In the genomic region with DNA sequence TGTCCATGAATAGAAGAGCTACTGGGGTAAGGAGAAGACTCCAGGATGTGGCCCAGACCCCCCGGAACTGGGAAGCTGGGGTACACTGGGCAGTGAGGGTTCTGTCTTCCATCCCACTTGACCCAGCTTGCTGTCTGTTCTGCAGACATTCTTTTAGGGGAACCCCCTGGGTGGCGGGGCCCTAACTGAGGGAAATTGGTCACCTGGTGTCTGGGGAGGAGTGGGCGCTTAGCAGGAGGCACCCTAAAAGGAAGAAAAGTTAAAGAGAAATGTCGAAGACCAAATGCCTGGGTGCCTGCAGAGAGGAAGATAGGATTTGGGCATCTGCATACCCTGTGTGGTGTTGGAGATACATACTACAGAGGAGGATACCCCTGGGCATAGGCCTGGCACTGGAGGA, we compare ENCODE assay signal across 9 cellular contexts. TPM values are rescaled to one million over a fixed set of nuclear protein-coding genes. Genes with fewer than 3 reads are reported as not detected.
DNase-seq lines count a peak whose midpoint lies in the region; ATAC-seq, FAIRE-seq and TF ChIP-seq lines count a peak whose summit lies in the region.
"Had no signal": no experiment of that assay in that cellular context is flagged by ENCODE, and none has a peak within 500 bp of the region (broad histone marks: within the 10 kb centered on the region; RNA-seq: fewer than 3 reads in every experiment).

No MANE protein-coding gene starts in this region.

- peak overlapping the region; percentile 78; the same call in 1 of the 2 replicates for H3K9ac ChIP-seq in HepG2 (ENCODE audit: insufficient read depth, low read depth, low read length)

- peaks cover under 1% of the 10 kb centered on the region for H3K27me3 Mint-ChIP-seq in activated T-cell treated with anti-CD3 and anti-CD28 coated beads, Interleukin-2, amount 50 U/mL, for 4 hours (ENCODE audit: low read depth)

- TF ChIP-seq CTCF in ascending aorta (IDR thresholded peaks at IDR 0.05) (no peak), HepG2 (CRISPR knock-in tag; IDR thresholded peaks at IDR 0.05) (no peak)

- H2AFZ ChIP-seq in HepG2 (ENCODE audit: low read length): no peak overlapping the region

- CTCF ChIA-PET in HepG2 (lab: Yijun Ruan, JAX; ENCODE audit: low intra/inter-chr PET ratio, low total read pairs): no interaction called here

- H3K4me1 ChIP-seq in ascending aorta: peaks cover 3% of the 10 kb centered on the region in 2 donors
- peaks cover 12% of the 10 kb centered on the region for H3K4me1 ChIP-seq in HepG2 (ENCODE audit: insufficient read depth, low read length)
- peaks cover 14% of the 10 kb centered on the region for H3K4me1 ChIP-seq in thymus (ENCODE audit: control insufficient read depth, insufficient read depth, low read length)

- no TSS peak for BruUV-seq in HepG2 (replicated peaks; lab: Mats Ljungman, UMichigan)

- ATAC-seq in activated T-cell treated with anti-CD3 and anti-CD28 coated beads, Interleukin-2, amount 50 U/mL, for 4 hours: no peak
- ATAC-seq in HepG2: no peak
- ATAC-seq in GM18520 (IDR thresholded peaks at IDR 0.05; ENCODE audit: unreplicated experiment): no peak

- TF ChIP-seq RAD21 in HepG2 (CRISPR knock-in tag; IDR thresholded peaks at IDR 0.05): no peak

- TF ChIP-seq EP300 in HepG2 (IDR thresholded peaks at IDR 0.05; ENCODE audit: low read depth in 2 of 2, low read length in 2 of 2) (no peak), HepG2 (CRISPR knock-in tag; IDR thresholded peaks at IDR 0.05; ENCODE audit: borderline replicate concordance) (no peak)

- H3K36me3 Mint-ChIP-seq in activated T-cell treated with anti-CD3 and anti-CD28 coated beads, Interleukin-2, amount 50 U/mL, for 4 hours (ENCODE audit: insufficient read depth): peaks cover 12% of the 10 kb centered on the region

- H3K4me3 ChIP-seq in ascending aorta: peak overlapping the region; percentile 73 to 87
- H3K4me3 ChIP-seq in HepG2 (replicated peaks in 1 of 3; ENCODE audit: insufficient read depth in 1 of 3, low read depth in 2 of 3, low read length in 3 of 3): peak overlapping the region; percentile 83 to 95 (median 85)
- H3K4me3 ChIP-seq in thymus (ENCODE audit: low read length): peak overlapping the region; percentile 59

- H3K36me3 ChIP-seq in ascending aorta: peaks cover 8 to 33% of the 10 kb centered on the region in 2 donors
- H3K36me3 ChIP-seq in HepG2 (replicated peaks in 1 of 2; ENCODE audit: control insufficient read depth in 1 of 2, insufficient read depth in 2 of 2, low read length in 2 of 2): peaks cover 0 to 14% of the 10 kb centered on the region in 2 experiments
- H3K36me3 ChIP-seq in thymus (ENCODE audit: control insufficient read depth, insufficient read depth): peaks cover 17% of the 10 kb centered on the region

- peaks cover 11% of the 10 kb centered on the region for H3K4me1 Mint-ChIP-seq in activated T-cell treated with anti-CD3 and anti-CD28 coated beads, Interleukin-2, amount 50 U/mL, for 4 hours (ENCODE audit: low read depth)

- no peak for DNase-seq in activated T-cell treated with anti-CD3 and anti-CD28 coated beads, Interleukin-2, amount 50 U/mL, for 4 hours
- no peak for DNase-seq in activated T-cell treated with anti-CD3 and anti-CD28 coated beads, Interleukin-2, amount 50 U/mL, for 48 hours
- no peak for DNase-seq in ascending aorta (ENCODE audit: low spot score in 2 of 2)
- DNase-seq in HepG2 (ENCODE audit: low spot score): no peak
- DNase-seq in NCI-H1048 (lab: John Stamatoyannopoulos, UW): no peak
- no peak for DNase-seq in NCI-H748 (lab: John Stamatoyannopoulos, UW; ENCODE audit: unreplicated experiment)

- H3K4me2 ChIP-seq in HepG2 (ENCODE audit: low read depth, low read length): peak overlapping the region; percentile 93

- H3K27ac ChIP-seq in ascending aorta (no peak overlapping the region), HepG2 (ENCODE audit: extremely low read length, insufficient read depth, low read length) (peak overlapping the region; percentile 38), thymus (ENCODE audit: low read depth) (no peak overlapping the region)

- intact Hi-C loops in ascending aorta (cut with DNase I): loop anchor here (2.0 kb wide), 1 partner anchor 63 kb away; the partner anchor contains the start of gene ZNHIT1
- intact Hi-C loops in HepG2 (cut with micrococcal nuclease; ENCODE audit: unreplicated experiment): no loop called here

- 59% methylated on average over 4 of the region's 4 CpGs for WGBS in HepG2 (ENCODE audit: low lambda C conversion rate)
- 73% methylated on average over 4 of the region's 4 CpGs for WGBS in thymus

- no peak for FAIRE-seq in HepG2 (lab: Jason Lieb, UNC)

- H3K79me2 ChIP-seq in HepG2 (ENCODE audit: insufficient read depth, low read length): peaks cover 8% of the 10 kb centered on the region

- no peaks in the 10 kb centered on the region for H3K27me3 ChIP-seq in ascending aorta
- H3K27me3 ChIP-seq in HepG2 (ENCODE audit: control insufficient read depth in 1 of 2, insufficient read depth in 2 of 2, low read length in 2 of 2): no peaks in the 10 kb centered on the region
- no peaks in the 10 kb centered on the region for H3K27me3 ChIP-seq in thymus (ENCODE audit: control insufficient read depth, insufficient read depth)

- no peaks in the 10 kb centered on the region for H4K20me1 ChIP-seq in HepG2 (ENCODE audit: insufficient read depth, low read length)

- H3K9me3 Mint-ChIP-seq in activated T-cell treated with anti-CD3 and anti-CD28 coated beads, Interleukin-2, amount 50 U/mL, for 4 hours: no peaks in the 10 kb centered on the region

- no peak for TF ChIP-seq POLR2A in HepG2 (IDR thresholded peaks at IDR 0.05; ENCODE audit: insufficient read depth in 1 of 2, low read depth in 2 of 2, low read length in 2 of 2)

- in situ Hi-C loops in HepG2 (cut with HindIII; ENCODE audit: extremely low pct_ligation_motif_present, low pct_unique_long_range_greater_than_20kb): no loop called here

- H3K9me3 ChIP-seq in ascending aorta (no peaks in the 10 kb centered on the region), HepG2 (ENCODE audit: low read length) (no peaks in the 10 kb centered on the region), thymus (ENCODE audit: control insufficient read depth) (no peaks in the 10 kb centered on the region)

- POLR2A ChIA-PET in HepG2 (lab: Yijun Ruan, JAX): interaction anchor here (1.3 kb wide), 1 partner anchor 33 kb away, joined by 4 read pairs; no protein-coding TSS in a partner anchor

- peak overlapping the region; percentile 81 for H3K4me3 Mint-ChIP-seq in activated T-cell treated with anti-CD3 and anti-CD28 coated beads, Interleukin-2, amount 50 U/mL, for 4 hours

RNA-seq across cellular contexts. Expression of gene AP1S1, which starts 1.0 kb away (rescaled TPM):
- total RNA-seq in activated T-cell treated with anti-CD3 and anti-CD28 coated beads, Interleukin-2, amount 50 U/mL, for 4 hours: 10 to 100 TPM; 27.6 to 32.9 (median 28.3) TPM
- total RNA-seq in ascending aorta (77.4 TPM), HepG2 (2016; rRNA removed; fragmentation: Illumina TruSeq; extraction: Trizol) (57.5 and 77.9 TPM in 2 replicates)
- 12.5 and 16.2 TPM in 2 replicates for total RNA-seq in HepG2 (2016; cell fraction: cytosol; rRNA removed; fragmentation: Illumina TruSeq; extraction: Trizol; ENCODE audit: low read depth)
- total RNA-seq in HepG2 (2016; cell fraction: insoluble cytoplasmic fraction; rRNA removed; fragmentation: Illumina TruSeq; extraction: Trizol): 61.5 and 77.2 TPM in 2 replicates
- total RNA-seq in HepG2 (2016; cell fraction: membrane; rRNA removed; fragmentation: Illumina TruSeq; extraction: Trizol): 27.8 and 28.9 TPM in 2 replicates
- 21.6 and 22.0 TPM in 2 replicates for total RNA-seq in HepG2 (2016; cell fraction: nucleus; rRNA removed; fragmentation: Illumina TruSeq; extraction: Trizol)
- polyA plus RNA-seq in HepG2 (2011; rRNA removed) (65.2 and 68.1 TPM in 2 replicates), thymus (48.5 TPM)
- 72.3 and 73.9 TPM in 2 replicates for polyA plus RNA-seq in HepG2 (2011; cell fraction: cytosol; rRNA removed)
- polyA plus RNA-seq in HepG2 (2011; cell fraction: nucleus; rRNA removed): 36.3 and 39.1 TPM in 2 replicates
- polyA plus RNA-seq in HepG2 (2012): 37.2 and 44.1 TPM in 2 replicates
- 12.3 and 17.5 TPM in 2 replicates for polyA plus RNA-seq in HepG2 (2016; cell fraction: cytosol; fragmentation: Illumina TruSeq; extraction: Trizol; ENCODE audit: low read depth)
- 79.7 and 84.4 TPM in 2 replicates for polyA plus RNA-seq in HepG2 (2016; cell fraction: insoluble cytoplasmic fraction; fragmentation: Illumina TruSeq; extraction: Trizol; ENCODE audit: low read depth)
- polyA plus RNA-seq in HepG2 (2016; cell fraction: membrane; fragmentation: Illumina TruSeq; extraction: Trizol; ENCODE audit: low read depth): 20.4 and 24.4 TPM in 2 replicates
- 37.5 and 48.7 TPM in 2 replicates for polyA plus RNA-seq in HepG2 (2016; cell fraction: nucleus; fragmentation: Illumina TruSeq; extraction: Trizol; ENCODE audit: insufficient read depth, low read depth)
- polyA minus RNA-seq in HepG2 (2011; rRNA and poly(A)+ RNA removed; ENCODE audit: low replicate concordance): 27.0 and 72.1 TPM in 2 replicates
- polyA minus RNA-seq in HepG2 (2011; cell fraction: cytosol; rRNA and poly(A)+ RNA removed): 13.5 and 15.9 TPM in 2 replicates
- polyA minus RNA-seq in HepG2 (2011; cell fraction: nucleus; rRNA and poly(A)+ RNA removed): 6.6 and 8.1 TPM in 2 replicates

RNA-seq across cellular contexts. Expression of gene VGF, which starts 10.1 kb away (rescaled TPM):
- total RNA-seq in activated T-cell treated with anti-CD3 and anti-CD28 coated beads, Interleukin-2, amount 50 U/mL, for 4 hours: not detected
- total RNA-seq in ascending aorta (not detected), HepG2 (2016; rRNA removed; fragmentation: Illumina TruSeq; extraction: Trizol) (0.10 and 0.46 TPM in 2 replicates)
- 0.18 TPM in 1 of 2 replicates, not detected in the other for total RNA-seq in HepG2 (2016; cell fraction: cytosol; rRNA removed; fragmentation: Illumina TruSeq; extraction: Trizol; ENCODE audit: low read depth)
- total RNA-seq in HepG2 (2016; cell fraction: insoluble cytoplasmic fraction; rRNA removed; fragmentation: Illumina TruSeq; extraction: Trizol): 0.52 TPM in 1 of 2 replicates, not detected in the other
- total RNA-seq in HepG2 (2016; cell fraction: membrane; rRNA removed; fragmentation: Illumina TruSeq; extraction: Trizol): 0.10 and 0.15 TPM in 2 replicates
- total RNA-seq in HepG2 (2016; cell fraction: nucleus; rRNA removed; fragmentation: Illumina TruSeq; extraction: Trizol): 0.44 and 0.78 TPM in 2 replicates
- polyA plus RNA-seq in HepG2 (2011; rRNA removed) (0.12 and 0.21 TPM in 2 replicates), thymus (0.52 TPM)
- 0.12 and 0.23 TPM in 2 replicates for polyA plus RNA-seq in HepG2 (2011; cell fraction: cytosol; rRNA removed)
- polyA plus RNA-seq in HepG2 (2011; cell fraction: nucleus; rRNA removed): 0.40 and 0.96 TPM in 2 replicates
- 0.09 and 0.31 TPM in 2 replicates for polyA plus RNA-seq in HepG2 (2012)
- 0.06 and 0.09 TPM in 2 replicates for polyA plus RNA-seq in HepG2 (2016; cell fraction: cytosol; fragmentation: Illumina TruSeq; extraction: Trizol; ENCODE audit: low read depth)
- polyA plus RNA-seq in HepG2 (2016; cell fraction: insoluble cytoplasmic fraction; fragmentation: Illumina TruSeq; extraction: Trizol; ENCODE audit: low read depth): 0.15 and 0.16 TPM in 2 replicates
- 0.08 TPM in 1 of 2 replicates, not detected in the other for polyA plus RNA-seq in HepG2 (2016; cell fraction: membrane; fragmentation: Illumina TruSeq; extraction: Trizol; ENCODE audit: low read depth)
- polyA plus RNA-seq in HepG2 (2016; cell fraction: nucleus; fragmentation: Illumina TruSeq; extraction: Trizol; ENCODE audit: insufficient read depth, low read depth): 0.99 and 1.4 TPM in 2 replicates
- polyA minus RNA-seq in HepG2 (2011; rRNA and poly(A)+ RNA removed; ENCODE audit: low replicate concordance): 0.14 and 0.16 TPM in 2 replicates
- polyA minus RNA-seq in HepG2 (2011; cell fraction: cytosol; rRNA and poly(A)+ RNA removed): 0.69 and 0.88 TPM in 2 replicates
- polyA minus RNA-seq in HepG2 (2011; cell fraction: nucleus; rRNA and poly(A)+ RNA removed): not detected in 2 replicates

RNA-seq across cellular contexts. Expression of gene NAT16, which starts 24.8 kb away (rescaled TPM):
- not detected for total RNA-seq in activated T-cell treated with anti-CD3 and anti-CD28 coated beads, Interleukin-2, amount 50 U/mL, for 4 hours
- not detected for total RNA-seq in ascending aorta
- not detected in 2 replicates for total RNA-seq in HepG2 (2016; rRNA removed; fragmentation: Illumina TruSeq; extraction: Trizol)
- total RNA-seq in HepG2 (2016; cell fraction: cytosol; rRNA removed; fragmentation: Illumina TruSeq; extraction: Trizol; ENCODE audit: low read depth): not detected in 2 replicates
- not detected in 2 replicates for total RNA-seq in HepG2 (2016; cell fraction: insoluble cytoplasmic fraction; rRNA removed; fragmentation: Illumina TruSeq; extraction: Trizol)
- not detected in 2 replicates for total RNA-seq in HepG2 (2016; cell fraction: membrane; rRNA removed; fragmentation: Illumina TruSeq; extraction: Trizol)
- not detected in 2 replicates for total RNA-seq in HepG2 (2016; cell fraction: nucleus; rRNA removed; fragmentation: Illumina TruSeq; extraction: Trizol)
- polyA plus RNA-seq in HepG2 (2011; rRNA removed): 0.04 TPM in 1 of 2 replicates, not detected in the other
- polyA plus RNA-seq in HepG2 (2011; cell fraction: cytosol; rRNA removed): 0.04 and 0.05 TPM in 2 replicates
- 0.24 and 0.34 TPM in 2 replicates for polyA plus RNA-seq in HepG2 (2011; cell fraction: nucleus; rRNA removed)
- polyA plus RNA-seq in HepG2 (2012): 0.12 TPM in 1 of 2 replicates, not detected in the other
- not detected in 2 replicates for polyA plus RNA-seq in HepG2 (2016; cell fraction: cytosol; fragmentation: Illumina TruSeq; extraction: Trizol; ENCODE audit: low read depth)
- polyA plus RNA-seq in HepG2 (2016; cell fraction: insoluble cytoplasmic fraction; fragmentation: Illumina TruSeq; extraction: Trizol; ENCODE audit: low read depth): not detected in 2 replicates
- not detected in 2 replicates for polyA plus RNA-seq in HepG2 (2016; cell fraction: membrane; fragmentation: Illumina TruSeq; extraction: Trizol; ENCODE audit: low read depth)
- not detected in 2 replicates for polyA plus RNA-seq in HepG2 (2016; cell fraction: nucleus; fragmentation: Illumina TruSeq; extraction: Trizol; ENCODE audit: insufficient read depth, low read depth)
- polyA minus RNA-seq in HepG2 (2011; rRNA and poly(A)+ RNA removed; ENCODE audit: low replicate concordance): not detected in 2 replicates
- not detected in 2 replicates for polyA minus RNA-seq in HepG2 (2011; cell fraction: cytosol; rRNA and poly(A)+ RNA removed)
- polyA minus RNA-seq in HepG2 (2011; cell fraction: nucleus; rRNA and poly(A)+ RNA removed): not detected in 2 replicates
- polyA plus RNA-seq in thymus: not detected
- total RNA-seq: activated CD8-positive, alpha-beta memory T cell treated with anti-CD3 and anti-CD28 coated beads for 36 hours had no signal

RNA-seq across cellular contexts. Expression of gene SERPINE1, which starts 28.4 kb away (rescaled TPM):
- total RNA-seq in activated T-cell treated with anti-CD3 and anti-CD28 coated beads, Interleukin-2, amount 50 U/mL, for 4 hours: under 1 TPM; 0.18 to 0.46 (median 0.33) TPM
- 1,267 TPM for total RNA-seq in ascending aorta
- total RNA-seq in HepG2 (2016; rRNA removed; fragmentation: Illumina TruSeq; extraction: Trizol): 9.2 and 21.2 TPM in 2 replicates
- total RNA-seq in HepG2 (2016; cell fraction: cytosol; rRNA removed; fragmentation: Illumina TruSeq; extraction: Trizol; ENCODE audit: low read depth): 3.3 and 3.6 TPM in 2 replicates
- total RNA-seq in HepG2 (2016; cell fraction: insoluble cytoplasmic fraction; rRNA removed; fragmentation: Illumina TruSeq; extraction: Trizol): 8.0 and 21.0 TPM in 2 replicates
- total RNA-seq in HepG2 (2016; cell fraction: membrane; rRNA removed; fragmentation: Illumina TruSeq; extraction: Trizol): 8.0 and 9.1 TPM in 2 replicates
- 18.0 and 20.9 TPM in 2 replicates for total RNA-seq in HepG2 (2016; cell fraction: nucleus; rRNA removed; fragmentation: Illumina TruSeq; extraction: Trizol)
- 1,576 and 2,365 TPM in 2 replicates for polyA plus RNA-seq in HepG2 (2011; rRNA removed)
- 1,491 and 1,809 TPM in 2 replicates for polyA plus RNA-seq in HepG2 (2011; cell fraction: cytosol; rRNA removed)
- polyA plus RNA-seq in HepG2 (2011; cell fraction: nucleus; rRNA removed): 562 and 817 TPM in 2 replicates
- polyA plus RNA-seq in HepG2 (2012): 545 and 706 TPM in 2 replicates
- 3.7 and 4.4 TPM in 2 replicates for polyA plus RNA-seq in HepG2 (2016; cell fraction: cytosol; fragmentation: Illumina TruSeq; extraction: Trizol; ENCODE audit: low read depth)
- polyA plus RNA-seq in HepG2 (2016; cell fraction: insoluble cytoplasmic fraction; fragmentation: Illumina TruSeq; extraction: Trizol; ENCODE audit: low read depth): 9.1 and 11.4 TPM in 2 replicates
- 6.1 and 6.8 TPM in 2 replicates for polyA plus RNA-seq in HepG2 (2016; cell fraction: membrane; fragmentation: Illumina TruSeq; extraction: Trizol; ENCODE audit: low read depth)
- polyA plus RNA-seq in HepG2 (2016; cell fraction: nucleus; fragmentation: Illumina TruSeq; extraction: Trizol; ENCODE audit: insufficient read depth, low read depth): 38.3 and 38.7 TPM in 2 replicates
- 6.3 and 1,949 TPM in 2 replicates for polyA minus RNA-seq in HepG2 (2011; rRNA and poly(A)+ RNA removed; ENCODE audit: low replicate concordance)
- 904 and 1,305 TPM in 2 replicates for polyA minus RNA-seq in HepG2 (2011; cell fraction: cytosol; rRNA and poly(A)+ RNA removed)
- polyA minus RNA-seq in HepG2 (2011; cell fraction: nucleus; rRNA and poly(A)+ RNA removed): 242 and 430 TPM in 2 replicates
- 7.3 TPM for polyA plus RNA-seq in thymus

RNA-seq across cellular contexts. Expression of gene MOGAT3, which starts 45.5 kb away (rescaled TPM):
- not detected for total RNA-seq in activated T-cell treated with anti-CD3 and anti-CD28 coated beads, Interleukin-2, amount 50 U/mL, for 4 hours
- total RNA-seq in ascending aorta (not detected), HepG2 (2016; rRNA removed; fragmentation: Illumina TruSeq; extraction: Trizol) (5.5 and 22.5 TPM in 2 replicates)
- total RNA-seq in HepG2 (2016; cell fraction: cytosol; rRNA removed; fragmentation: Illumina TruSeq; extraction: Trizol; ENCODE audit: low read depth): 4.9 TPM in 2 replicates
- total RNA-seq in HepG2 (2016; cell fraction: insoluble cytoplasmic fraction; rRNA removed; fragmentation: Illumina TruSeq; extraction: Trizol): 5.7 and 22.7 TPM in 2 replicates
- 4.8 and 5.0 TPM in 2 replicates for total RNA-seq in HepG2 (2016; cell fraction: membrane; rRNA removed; fragmentation: Illumina TruSeq; extraction: Trizol)
- total RNA-seq in HepG2 (2016; cell fraction: nucleus; rRNA removed; fragmentation: Illumina TruSeq; extraction: Trizol): 38.2 and 46.4 TPM in 2 replicates
- polyA plus RNA-seq in HepG2 (2011; rRNA removed) (30.5 and 39.2 TPM in 2 replicates), thymus (0.11 TPM)
- polyA plus RNA-seq in HepG2 (2011; cell fraction: cytosol; rRNA removed): 16.6 and 17.2 TPM in 2 replicates
- polyA plus RNA-seq in HepG2 (2011; cell fraction: nucleus; rRNA removed): 82.9 and 84.5 TPM in 2 replicates
- polyA plus RNA-seq in HepG2 (2012): 17.1 and 24.2 TPM in 2 replicates
- 1.8 and 2.5 TPM in 2 replicates for polyA plus RNA-seq in HepG2 (2016; cell fraction: cytosol; fragmentation: Illumina TruSeq; extraction: Trizol; ENCODE audit: low read depth)
- polyA plus RNA-seq in HepG2 (2016; cell fraction: insoluble cytoplasmic fraction; fragmentation: Illumina TruSeq; extraction: Trizol; ENCODE audit: low read depth): 5.6 and 6.9 TPM in 2 replicates
- polyA plus RNA-seq in HepG2 (2016; cell fraction: membrane; fragmentation: Illumina TruSeq; extraction: Trizol; ENCODE audit: low read depth): 2.9 and 3.0 TPM in 2 replicates
- polyA plus RNA-seq in HepG2 (2016; cell fraction: nucleus; fragmentation: Illumina TruSeq; extraction: Trizol; ENCODE audit: insufficient read depth, low read depth): 38.7 and 42.5 TPM in 2 replicates
- polyA minus RNA-seq in HepG2 (2011; rRNA and poly(A)+ RNA removed; ENCODE audit: low replicate concordance): 121 TPM in 1 of 2 replicates, not detected in the other
- 14.9 and 15.6 TPM in 2 replicates for polyA minus RNA-seq in HepG2 (2011; cell fraction: cytosol; rRNA and poly(A)+ RNA removed)
- 233 and 284 TPM in 2 replicates for polyA minus RNA-seq in HepG2 (2011; cell fraction: nucleus; rRNA and poly(A)+ RNA removed)
- total RNA-seq: activated CD8-positive, alpha-beta memory T cell treated with anti-CD3 and anti-CD28 coated beads for 36 hours had no signal
